27 cellular contexts compared by ENCODE assay signal in genomic region chr7:92297736-92298135, GRCh38.
"Had no signal": no experiment of that assay in that cellular context is flagged by ENCODE, and none has a peak within 500 bp of the region (broad histone marks: within the 10 kb centered on the region; RNA-seq: fewer than 3 reads in every experiment).

No MANE protein-coding gene starts in this region.

- H3K9me3 ChIP-seq: breast epithelium had no signal

- ATAC-seq: activated T-cell treated with anti-CD3 and anti-CD28 coated beads, Interleukin-2, amount 50 U/mL, for 72 hours; Panc1; Right ventricle myocardium inferior had no signal

- H3K4me3 Mint-ChIP-seq: activated CD4-positive, alpha-beta memory T cell treated with anti-CD3 and anti-CD28 coated beads for 36 hours; activated CD4-positive, alpha-beta T cell treated with anti-CD3 and anti-CD28 coated beads, Interleukin-2, amount 10 ng/mL, durations not matched to agents 24 days and 14 days; activated naive CD4-positive, alpha-beta T cell treated with anti-CD3 and anti-CD28 coated beads, Interleukin-2, amount 10 ng/mL, durations not matched to agents 7 days and 5 days; activated T-cell treated with anti-CD3 and anti-CD28 coated beads, Interleukin-2, amount 50 U/mL, for 72 hours; T-helper 2 cell treated with Interferon-gamma antibody and Interleukin-4, amounts not matched to agents 5 μg/mL and 100 μg/mL, for 36 hours had no signal

- H3K27me3 ChIP-seq: breast epithelium had no signal

- H3K4me2 ChIP-seq: KMS-11 had no signal

- DNase-seq: activated CD4-positive, alpha-beta memory T cell treated with anti-CD3 and anti-CD28 coated beads for 36 hours; activated CD4-positive, alpha-beta T cell treated with anti-CD3 and anti-CD28 coated beads, Interleukin-2, amount 10 ng/mL, durations not matched to agents 24 days and 14 days; activated CD4-positive, CD25-positive, alpha-beta regulatory T cell treated with anti-CD3 and anti-CD28 coated beads, Interleukin-2, amount 50 U/mL, for 72 hours; activated CD8-positive, alpha-beta memory T cell treated with anti-CD3 and anti-CD28 coated beads, Interleukin-2, amount 50 U/mL, for 4 hours; activated gamma-delta T cell treated with Interleukin-2 at 50 U/mL for 16 hours; activated naive CD4-positive, alpha-beta T cell treated with anti-CD3 and anti-CD28 coated beads, Interleukin-2, amount 10 ng/mL, durations not matched to agents 7 days and 5 days; activated T-cell treated with anti-CD3 and anti-CD28 coated beads, Interleukin-2, amount 50 U/mL, for 72 hours; aorta; caudate nucleus; MV-4-11; NCI-H1092 treated with DMSO at 0.1 percent for 48 hours; NCI-H1417 treated with DMSO at 0.1 percent for 48 hours; NCI-H1694; NCI-H2171; NCI-H2227 treated with DMSO at 0.1 percent for 48 hours; NCI-H446 treated with DMSO at 0.1 percent for 48 hours; NCI-H524 treated with DMSO at 0.1 percent for 48 hours; NCI-H748 treated with DMSO at 0.1 percent for 48 hours; OCI-M1; RPMI8226 had no signal

- H3K27me3 Mint-ChIP-seq: activated CD4-positive, alpha-beta memory T cell treated with anti-CD3 and anti-CD28 coated beads for 36 hours; activated CD4-positive, alpha-beta T cell treated with anti-CD3 and anti-CD28 coated beads, Interleukin-2, amount 10 ng/mL, durations not matched to agents 24 days and 14 days; activated naive CD4-positive, alpha-beta T cell treated with anti-CD3 and anti-CD28 coated beads, Interleukin-2, amount 10 ng/mL, durations not matched to agents 7 days and 5 days had no signal

- H3K36me3 ChIP-seq: breast epithelium had no signal

- H3K4me3 ChIP-seq: breast epithelium, SK-N-MC had no signal

- H3K27ac ChIP-seq: breast epithelium, KMS-11, SK-N-MC had no signal

- H3K9ac ChIP-seq: KMS-11 had no signal

- H3K27ac Mint-ChIP-seq: activated CD4-positive, alpha-beta memory T cell treated with anti-CD3 and anti-CD28 coated beads for 36 hours; activated CD4-positive, alpha-beta T cell treated with anti-CD3 and anti-CD28 coated beads, Interleukin-2, amount 10 ng/mL, durations not matched to agents 24 days and 14 days; activated naive CD4-positive, alpha-beta T cell treated with anti-CD3 and anti-CD28 coated beads, Interleukin-2, amount 10 ng/mL, durations not matched to agents 7 days and 5 days; activated T-cell treated with anti-CD3 and anti-CD28 coated beads, Interleukin-2, amount 50 U/mL, for 72 hours; activated T-helper 2 cell treated with anti-CD3 and anti-CD28 coated beads, Interferon-gamma antibody, Interleukin-2, Interleukin-4, amounts not matched to agents 10 μg/mL and 5 μg/mL and 100 μg/mL, durations not matched to agents 14 hours and 24 hours and 36 hours; T-helper 2 cell treated with Interferon-gamma antibody and Interleukin-4, amounts not matched to agents 5 μg/mL and 100 μg/mL, for 36 hours had no signal

- H3K4me1 ChIP-seq: breast epithelium had no signal

- H3K9me3 Mint-ChIP-seq: activated CD4-positive, alpha-beta memory T cell treated with anti-CD3 and anti-CD28 coated beads for 36 hours; activated CD4-positive, alpha-beta T cell treated with anti-CD3 and anti-CD28 coated beads, Interleukin-2, amount 10 ng/mL, durations not matched to agents 24 days and 14 days; activated naive CD4-positive, alpha-beta T cell treated with anti-CD3 and anti-CD28 coated beads, Interleukin-2, amount 10 ng/mL, durations not matched to agents 7 days and 5 days; activated T-cell treated with anti-CD3 and anti-CD28 coated beads, Interleukin-2, amount 50 U/mL, for 72 hours; activated T-helper 2 cell treated with anti-CD3 and anti-CD28 coated beads, Interferon-gamma antibody, Interleukin-2, Interleukin-4, amounts not matched to agents 10 μg/mL and 5 μg/mL and 100 μg/mL, durations not matched to agents 14 hours and 24 hours and 36 hours; T-helper 2 cell treated with Interferon-gamma antibody and Interleukin-4, amounts not matched to agents 5 μg/mL and 100 μg/mL, for 36 hours had no signal
